13 cellular contexts compared by ENCODE assay signal in the genomic region with DNA sequence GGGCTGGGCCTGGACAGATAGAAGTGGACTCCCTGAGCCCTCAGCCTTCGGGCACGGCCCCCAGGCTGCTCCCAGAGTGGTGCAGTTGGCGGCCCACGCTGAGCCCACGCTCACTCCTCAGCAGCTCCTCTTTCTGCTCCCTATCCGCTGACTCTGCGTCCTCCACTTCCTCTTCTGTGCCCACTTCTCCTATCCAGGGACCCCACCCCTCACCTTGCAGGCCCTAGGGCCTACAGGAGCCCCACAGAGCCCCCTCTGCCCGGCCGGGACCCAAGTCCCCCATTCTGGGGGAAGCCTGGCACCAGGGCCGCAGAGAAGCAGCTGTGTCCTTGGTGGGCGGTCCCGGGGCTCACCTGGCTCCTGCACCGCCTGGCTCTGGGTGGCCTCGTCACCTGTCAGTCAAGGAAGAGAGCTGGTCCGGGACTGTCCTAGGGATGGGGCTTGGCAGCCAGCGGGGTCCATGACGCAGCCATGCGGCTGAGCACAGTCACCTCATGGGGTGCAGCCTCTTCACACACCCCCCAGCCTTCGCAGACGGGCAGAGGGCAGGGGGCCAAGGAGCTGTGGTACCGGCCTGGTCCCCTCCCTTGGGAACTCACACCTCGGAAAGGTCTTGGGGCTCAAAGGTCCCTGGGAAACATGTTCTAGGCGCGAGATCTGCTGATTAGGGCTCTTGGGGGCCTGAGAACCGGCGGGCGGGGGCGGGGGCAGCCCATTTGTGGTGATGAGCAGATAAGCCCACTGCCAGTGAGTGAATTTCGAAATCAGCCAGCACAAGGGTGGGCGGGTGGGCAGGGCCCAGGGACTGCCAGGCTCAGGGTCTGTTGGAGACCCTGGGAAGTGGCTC. TPM values are rescaled to one million over a fixed set of nuclear protein-coding genes. Genes with fewer than 3 reads are reported as not detected.
DNase-seq lines count a peak whose midpoint lies in the region; ATAC-seq and TF ChIP-seq lines count a peak whose summit lies in the region.
"Had no signal": no experiment of that assay in that cellular context is flagged by ENCODE, and none has a peak within 500 bp of the region (broad histone marks: within the 10 kb centered on the region; RNA-seq: fewer than 3 reads in every experiment).

No MANE protein-coding gene starts in this region.

- peaks cover 4% of the 10 kb centered on the region for H3K4me1 Mint-ChIP-seq in activated naive CD8-positive, alpha-beta T cell treated with anti-CD3 and anti-CD28 coated beads, Interleukin-2, amount 10 ng/mL, durations not matched to agents 7 days and 5 days
- H3K4me1 Mint-ChIP-seq in activated naive CD8-positive, alpha-beta T cell treated with anti-CD3 and anti-CD28 coated beads for 36 hours = peaks cover 11% of the 10 kb centered on the region

- H3K9ac ChIP-seq in GM23248 = no peak overlapping the region

- H3K27ac ChIP-seq in Peyer's patch (peak overlapping the region in 2 of 4 donors; percentile 79 to 99), hepatocyte (no peak overlapping the region), spleen (peak overlapping the region in 2 of 8 donors; percentile 68), GM23248 (no peak overlapping the region)

- no peaks in the 10 kb centered on the region for H3F3A ChIP-seq in GM23248 (ENCODE audit: insufficient read depth)

- intact Hi-C loops in spleen (cut with DNase I; ENCODE audit: low total_unique reads) = no loop called here

- H3K9me2 ChIP-seq in hepatocyte (replicated peaks; ENCODE audit: insufficient read depth) = no peaks in the 10 kb centered on the region
- H3K9me2 ChIP-seq in GM23248 (ENCODE audit: insufficient read depth) = no peaks in the 10 kb centered on the region

- H3K4me3 ChIP-seq in Peyer's patch (peak overlapping the region in 2 of 4 donors; percentile 25 to 32), hepatocyte (no peak overlapping the region), spleen (no peak overlapping the region), GM23248 (no peak overlapping the region)

- no peaks in the 10 kb centered on the region for H3K27me3 Mint-ChIP-seq in activated naive CD8-positive, alpha-beta T cell treated with anti-CD3 and anti-CD28 coated beads, Interleukin-2, amount 10 ng/mL, durations not matched to agents 7 days and 5 days
- H3K27me3 Mint-ChIP-seq in activated naive CD8-positive, alpha-beta T cell treated with anti-CD3 and anti-CD28 coated beads for 36 hours = no peaks in the 10 kb centered on the region

- H3K36me3 ChIP-seq in Peyer's patch (no peaks in the 10 kb centered on the region), hepatocyte (replicated peaks; ENCODE audit: insufficient read depth, low read depth) (no peaks in the 10 kb centered on the region), spleen (no peaks in the 10 kb centered on the region), GM23248 (ENCODE audit: low read depth) (no peaks in the 10 kb centered on the region)

- in situ Hi-C loops in GM23248 (cut with MboI) = no loop called here

- no peaks in the 10 kb centered on the region for H3K9me3 ChIP-seq in Peyer's patch
- H3K9me3 ChIP-seq in hepatocyte (ENCODE audit: low read depth) = no peaks in the 10 kb centered on the region
- no peaks in the 10 kb centered on the region for H3K9me3 ChIP-seq in spleen
- no peaks in the 10 kb centered on the region for H3K9me3 ChIP-seq in GM23248 (ENCODE audit: low read depth)

- TF ChIP-seq CTCF in Peyer's patch (IDR thresholded peaks at IDR 0.05) = no peak
- TF ChIP-seq CTCF in hepatocyte (IDR thresholded peaks at IDR 0.05; ENCODE audit: poor library complexity) = no peak
- no peak for TF ChIP-seq CTCF in spleen (IDR thresholded peaks at IDR 0.05 in 8 of 11, conservative IDR thresholded peaks at IDR 0.05 in 3 of 11)

- POLR2A ChIA-PET in activated naive CD8-positive, alpha-beta T cell treated with anti-CD3 and anti-CD28 coated beads, Interleukin-2, amount 10 ng/mL, durations not matched to agents 7 days and 5 days (lab: Charles Lee) = interaction anchor here (1.7 kb wide), 1 partner anchor 13 kb away, joined by 8 read pairs; no protein-coding TSS in a partner anchor

- H3K4me2 ChIP-seq in hepatocyte = no peak overlapping the region
- no peak overlapping the region for H3K4me2 ChIP-seq in GM23248 (ENCODE audit: unreplicated experiment)

- H3K4me1 ChIP-seq in Peyer's patch (peaks cover 14 to 82% (median 24%) of the 10 kb centered on the region in 4 donors), hepatocyte (ENCODE audit: insufficient read depth) (peaks cover 26% of the 10 kb centered on the region), spleen (peaks cover 33 to 75% (median 53%) of the 10 kb centered on the region in 6 donors), GM23248 (ENCODE audit: insufficient read depth) (no peaks in the 10 kb centered on the region)

- no peaks in the 10 kb centered on the region for H3K36me3 Mint-ChIP-seq in activated naive CD8-positive, alpha-beta T cell treated with anti-CD3 and anti-CD28 coated beads, Interleukin-2, amount 10 ng/mL, durations not matched to agents 7 days and 5 days
- no peaks in the 10 kb centered on the region for H3K36me3 Mint-ChIP-seq in activated naive CD8-positive, alpha-beta T cell treated with anti-CD3 and anti-CD28 coated beads for 36 hours

- H3K79me2 ChIP-seq in hepatocyte = no peaks in the 10 kb centered on the region
- H3K79me2 ChIP-seq in GM23248 (ENCODE audit: insufficient read depth) = no peaks in the 10 kb centered on the region

- H4K20me1 ChIP-seq in hepatocyte (ENCODE audit: insufficient read depth, poor library complexity, severe bottlenecking) = no peaks in the 10 kb centered on the region
- no peaks in the 10 kb centered on the region for H4K20me1 ChIP-seq in GM23248 (ENCODE audit: insufficient read depth)

- ATAC-seq in activated naive CD8-positive, alpha-beta T cell treated with anti-CD3 and anti-CD28 coated beads, Interleukin-2, amount 10 ng/mL, durations not matched to agents 7 days and 5 days (ENCODE audit: low read depth) = no peak

- 69% methylated on average over 29 of the region's 30 CpGs for WGBS in hepatocyte (ENCODE audit: low lambda C conversion rate, missing lambda C conversion rate)
- WGBS in spleen, 5 donors = 26 to 40% (median 32%) methylated on average over 21 to 30 of the region's 30 CpGs
- WGBS in GM23248 (ENCODE audit: low coverage in 1 of 2, low lambda C conversion rate in 2 of 2, missing lambda C conversion rate in 2 of 2), 2 experiments = 46 to 52% methylated on average over 22 to 29 of the region's 30 CpGs

- no peaks in the 10 kb centered on the region for H3K9me3 Mint-ChIP-seq in activated naive CD8-positive, alpha-beta T cell treated with anti-CD3 and anti-CD28 coated beads, Interleukin-2, amount 10 ng/mL, durations not matched to agents 7 days and 5 days
- no peaks in the 10 kb centered on the region for H3K9me3 Mint-ChIP-seq in activated naive CD8-positive, alpha-beta T cell treated with anti-CD3 and anti-CD28 coated beads for 36 hours

- TF ChIP-seq POLR2A in Peyer's patch (IDR thresholded peaks at IDR 0.05) (peak in 1 of 2 donors; percentile 11), spleen (IDR thresholded peaks at IDR 0.05) (no peak)

- no peak overlapping the region for H2AFZ ChIP-seq in hepatocyte
- no peak overlapping the region for H2AFZ ChIP-seq in GM23248

- peak; percentile 40 for DNase-seq in activated naive CD8-positive, alpha-beta T cell treated with anti-CD3 and anti-CD28 coated beads, Interleukin-2, amount 10 ng/mL, durations not matched to agents 7 days and 5 days
- no peak for DNase-seq in activated naive CD8-positive, alpha-beta T cell treated with anti-CD3 and anti-CD28 coated beads for 36 hours
- DNase-seq in Peyer's patch (peak in 2 of 3 donors; percentile 78 to 86), hepatocyte (ENCODE audit: low spot score) (peak; percentile 40), spleen (peak; percentile 77), A172 (ENCODE audit: low spot score) (no peak), GM23248 (no peak), DMS 273 (lab: John Stamatoyannopoulos, UW; ENCODE audit: unreplicated experiment) (no peak)
- DNase-seq: NCI-H1694, T1000 had no signal

- no peak overlapping the region for H3K27ac Mint-ChIP-seq in activated naive CD8-positive, alpha-beta T cell treated with anti-CD3 and anti-CD28 coated beads, Interleukin-2, amount 10 ng/mL, durations not matched to agents 7 days and 5 days
- no peak overlapping the region for H3K27ac Mint-ChIP-seq in activated naive CD8-positive, alpha-beta T cell treated with anti-CD3 and anti-CD28 coated beads for 36 hours

- H3K27me3 ChIP-seq in Peyer's patch (no peaks in the 10 kb centered on the region), hepatocyte (no peaks in the 10 kb centered on the region), spleen (replicated peaks in 1 of 7) (peaks cover 0 to 55% (median 5%) of the 10 kb centered on the region in 7 donors), GM23248 (replicated peaks; ENCODE audit: insufficient read depth) (no peaks in the 10 kb centered on the region; the same call in 1 of the 2 replicates)

- H3K4me3 Mint-ChIP-seq in activated naive CD8-positive, alpha-beta T cell treated with anti-CD3 and anti-CD28 coated beads, Interleukin-2, amount 10 ng/mL, durations not matched to agents 7 days and 5 days = no peak overlapping the region
- no peak overlapping the region for H3K4me3 Mint-ChIP-seq in activated naive CD8-positive, alpha-beta T cell treated with anti-CD3 and anti-CD28 coated beads for 36 hours

RNA-seq across cellular contexts. Expression of a gene that starts 5.4 kb away (rescaled TPM):
- total RNA-seq in activated naive CD8-positive, alpha-beta T cell treated with anti-CD3 and anti-CD28 coated beads, Interleukin-2, amount 10 ng/mL, durations not matched to agents 7 days and 5 days = 1 to 10 TPM; 1.2 to 1.7 TPM
- 1 to 10 TPM; 5.0 to 5.3 TPM for total RNA-seq in activated naive CD8-positive, alpha-beta T cell treated with anti-CD3 and anti-CD28 coated beads for 36 hours
- total RNA-seq in Peyer's patch (10 to 100 TPM; 35.3 to 56.1 (median 43.8) TPM), hepatocyte (5.3 and 8.2 TPM in 2 replicates), spleen (10 to 100 TPM in 3 of 7 donors, 1 to 10 TPM in 4; 5.6 to 24.4 (median 9.4) TPM)
- polyA plus RNA-seq in hepatocyte (13.1 and 18.7 TPM in 2 replicates), spleen (1 to 10 TPM in 1 of 3 donors, under 1 TPM in 2; 0.37 to 1.3 (median 0.94) TPM), GM23248 (2016; fragmentation: Nextera tagmentation; extraction: Ambion mirVana) (not detected in 2 replicates)
- total RNA-seq in A172 (2014; rRNA removed; shearing (Covaris generic)) = 0.40 and 0.43 TPM in 2 replicates
- total RNA-seq in GM23248 (2014; rRNA removed; shearing (Covaris generic)) = 0.32 TPM in 1 of 2 replicates, not detected in the other

RNA-seq across cellular contexts. Expression of a gene that starts 30.0 kb away (rescaled TPM):
- 1 to 10 TPM; 8.1 to 8.2 TPM for total RNA-seq in activated naive CD8-positive, alpha-beta T cell treated with anti-CD3 and anti-CD28 coated beads, Interleukin-2, amount 10 ng/mL, durations not matched to agents 7 days and 5 days
- 1 to 10 TPM; 3.6 to 3.9 TPM for total RNA-seq in activated naive CD8-positive, alpha-beta T cell treated with anti-CD3 and anti-CD28 coated beads for 36 hours
- total RNA-seq in Peyer's patch (10 to 100 TPM; 33.8 to 45.7 (median 39.2) TPM), hepatocyte (13.7 and 14.4 TPM in 2 replicates), spleen (10 to 100 TPM; 23.1 to 39.9 (median 29.4) TPM)
- polyA plus RNA-seq in hepatocyte (8.0 and 10.1 TPM in 2 replicates), spleen (10 to 100 TPM in 1 of 3 donors, 1 to 10 TPM in 2; 3.2 to 10.8 (median 5.1) TPM), GM23248 (2016; fragmentation: Nextera tagmentation; extraction: Ambion mirVana) (4.1 and 5.0 TPM in 2 replicates)
- total RNA-seq in A172 (2014; rRNA removed; shearing (Covaris generic)) = 79.6 and 94.5 TPM in 2 replicates
- total RNA-seq in GM23248 (2014; rRNA removed; shearing (Covaris generic)) = 25.8 and 29.6 TPM in 2 replicates

RNA-seq across cellular contexts. Expression of a gene that starts 52.4 kb away (rescaled TPM):
- 10 to 100 TPM; 58.7 to 63.1 TPM for total RNA-seq in activated naive CD8-positive, alpha-beta T cell treated with anti-CD3 and anti-CD28 coated beads, Interleukin-2, amount 10 ng/mL, durations not matched to agents 7 days and 5 days
- total RNA-seq in activated naive CD8-positive, alpha-beta T cell treated with anti-CD3 and anti-CD28 coated beads for 36 hours = 10 to 100 TPM; 54.4 to 56.4 TPM
- total RNA-seq in Peyer's patch (10 to 100 TPM; 47.4 to 57.8 (median 50.2) TPM), hepatocyte (36.4 and 41.4 TPM in 2 replicates), spleen (10 to 100 TPM; 27.7 to 46.8 (median 39.9) TPM)
- polyA plus RNA-seq in hepatocyte (61.1 and 63.5 TPM in 2 replicates), spleen (10 to 100 TPM; 26.6 to 49.7 (median 28.0) TPM), GM23248 (2016; fragmentation: Nextera tagmentation; extraction: Ambion mirVana) (34.4 and 38.5 TPM in 2 replicates)
- 104 and 116 TPM in 2 replicates for total RNA-seq in A172 (2014; rRNA removed; shearing (Covaris generic))
- 65.0 and 69.6 TPM in 2 replicates for total RNA-seq in GM23248 (2014; rRNA removed; shearing (Covaris generic))

RNA-seq across cellular contexts. Expression of a gene that starts 56.4 kb away (rescaled TPM):
- not detected for total RNA-seq in activated naive CD8-positive, alpha-beta T cell treated with anti-CD3 and anti-CD28 coated beads, Interleukin-2, amount 10 ng/mL, durations not matched to agents 7 days and 5 days
- not detected for total RNA-seq in activated naive CD8-positive, alpha-beta T cell treated with anti-CD3 and anti-CD28 coated beads for 36 hours
- total RNA-seq in Peyer's patch = not detected
- not detected in 2 replicates for total RNA-seq in hepatocyte
- 1.5 and 2.5 TPM in 2 replicates for polyA plus RNA-seq in hepatocyte
- total RNA-seq in spleen = not detected
- not detected for polyA plus RNA-seq in spleen
- total RNA-seq in A172 (2014; rRNA removed; shearing (Covaris generic)) = not detected in 2 replicates
- total RNA-seq in GM23248 (2014; rRNA removed; shearing (Covaris generic)) = not detected in 2 replicates
- polyA plus RNA-seq in GM23248 (2016; fragmentation: Nextera tagmentation; extraction: Ambion mirVana) = not detected in 2 replicates
- total RNA-seq: astrocyte, myocyte had no signal
- polyA plus RNA-seq: BJ had no signal

Comparison
In these comparisons a context has a peak if more than half of its experiments do, and no peak if none do; other contexts are left out.
1. DNase-seq: peak in activated naive CD8-positive, alpha-beta T cell treated with anti-CD3 and anti-CD28 coated beads, Interleukin-2, amount 10 ng/mL, durations not matched to agents 7 days and 5 days (single experiment), Peyer's patch (2 of 3), hepatocyte (single experiment) and spleen (single experiment); none in activated naive CD8-positive, alpha-beta T cell treated with anti-CD3 and anti-CD28 coated beads for 36 hours (single experiment), A172 (single experiment), GM23248 (single experiment) and DMS 273 (single experiment).